In genomic region chr22:23213581-23214341, GRCh38 we compare ENCODE assay signal across 1 cellular context.
TF ChIP-seq lines count a peak whose summit lies in the region.

No MANE protein-coding gene starts in this region.

TF ChIP-seq in GM12878, 131 proteins besides CTCF, POLR2A, EP300 and RAD21 (continued from another document):
- TF ChIP-seq ZNF687 (IDR thresholded peaks at IDR 0.05), result no peak
